Comparison of ENCODE assay signal across 17 cellular contexts in the genomic region with DNA sequence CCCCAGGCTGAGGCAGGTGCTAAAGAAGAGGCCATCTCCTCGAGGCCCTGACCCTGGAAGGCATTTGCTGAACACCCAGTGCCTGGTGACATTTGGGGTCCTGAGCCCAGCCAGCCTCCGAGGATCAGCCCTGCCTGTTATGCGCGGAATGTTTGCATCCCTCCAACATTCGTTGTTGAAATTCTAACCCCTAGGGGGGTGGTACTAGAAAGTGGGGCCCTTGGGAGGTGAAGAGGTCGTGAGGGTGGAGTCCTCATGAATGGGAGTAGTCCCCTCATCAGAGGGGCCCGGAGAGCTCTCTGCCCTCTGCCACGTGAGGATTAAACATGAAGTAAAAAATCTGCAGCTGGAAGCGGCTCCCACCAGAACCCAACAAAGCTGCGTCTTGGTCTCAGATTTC. TPM values are rescaled to one million over a fixed set of nuclear protein-coding genes. Genes with fewer than 3 reads are reported as not detected.
"Had no signal": no experiment of that assay in that cellular context is flagged by ENCODE, and none has a peak within 500 bp of the region (broad histone marks: within the 10 kb centered on the region; RNA-seq: fewer than 3 reads in every experiment).

No MANE protein-coding gene starts in this region.

- H3K27me3 ChIP-seq: uterus had no signal

- H3K27ac ChIP-seq: breast epithelium, esophagus muscularis mucosa, foreskin keratinocyte, heart left ventricle, left lung, lower lobe of right lung, spleen, uterus had no signal

- H3K9me3 ChIP-seq: breast epithelium, esophagus muscularis mucosa, heart left ventricle, left lung, lower lobe of right lung, spleen, uterus had no signal

- ATAC-seq: activated CD8-positive, alpha-beta T cell treated with anti-CD3 and anti-CD28 coated beads, Interleukin-2, amount 10 ng/mL, durations not matched to agents 7 days and 5 days; activated naive CD8-positive, alpha-beta T cell treated with anti-CD3 and anti-CD28 coated beads, Interleukin-2, amount 50 U/mL, for 24 hours had no signal

- DNase-seq: activated CD8-positive, alpha-beta memory T cell treated with anti-CD3 and anti-CD28 coated beads, Interleukin-2, amount 10 ng/mL, durations not matched to agents 7 days and 5 days; foreskin keratinocyte; kidney glomerular epithelial cell had no signal

- H3K36me3 Mint-ChIP-seq: activated CD8-positive, alpha-beta memory T cell treated with anti-CD3 and anti-CD28 coated beads, Interleukin-2, amount 10 ng/mL, durations not matched to agents 7 days and 5 days; activated naive CD4-positive, alpha-beta T cell treated with anti-CD3 and anti-CD28 coated beads, Interleukin-2, amount 50 U/mL, for 24 hours had no signal

- H3K27ac Mint-ChIP-seq: activated CD4-positive, alpha-beta T cell treated with anti-CD3 and anti-CD28 coated beads for 36 hours; activated CD8-positive, alpha-beta memory T cell treated with anti-CD3 and anti-CD28 coated beads, Interleukin-2, amount 10 ng/mL, durations not matched to agents 7 days and 5 days; activated CD8-positive, alpha-beta T cell treated with anti-CD3 and anti-CD28 coated beads, Interleukin-2, amount 10 ng/mL, durations not matched to agents 7 days and 5 days; activated naive CD4-positive, alpha-beta T cell treated with anti-CD3 and anti-CD28 coated beads, Interleukin-2, amount 50 U/mL, for 24 hours; activated naive CD8-positive, alpha-beta T cell treated with anti-CD3 and anti-CD28 coated beads, Interleukin-2, amount 50 U/mL, for 24 hours; activated T-helper 2 cell treated with anti-CD3 and anti-CD28 coated beads, Interferon-gamma antibody, Interleukin-2, Interleukin-4, amounts not matched to agents 10 μg/mL and 5 μg/mL and 100 μg/mL, durations not matched to agents 14 hours and 24 hours and 36 hours; nephron progenitor cell had no signal

- H3K36me3 ChIP-seq: breast epithelium, esophagus muscularis mucosa, heart left ventricle, left lung, lower lobe of right lung, spleen, uterus had no signal

- H3K9me3 Mint-ChIP-seq: activated naive CD4-positive, alpha-beta T cell treated with anti-CD3 and anti-CD28 coated beads, Interleukin-2, amount 50 U/mL, for 24 hours; activated naive CD8-positive, alpha-beta T cell treated with anti-CD3 and anti-CD28 coated beads, Interleukin-2, amount 50 U/mL, for 24 hours; activated T-helper 2 cell treated with anti-CD3 and anti-CD28 coated beads, Interferon-gamma antibody, Interleukin-2, Interleukin-4, amounts not matched to agents 10 μg/mL and 5 μg/mL and 100 μg/mL, durations not matched to agents 14 hours and 24 hours and 36 hours had no signal

- H3K4me3 Mint-ChIP-seq: activated CD4-positive, alpha-beta T cell treated with anti-CD3 and anti-CD28 coated beads for 36 hours; activated CD8-positive, alpha-beta memory T cell treated with anti-CD3 and anti-CD28 coated beads, Interleukin-2, amount 10 ng/mL, durations not matched to agents 7 days and 5 days; activated CD8-positive, alpha-beta T cell treated with anti-CD3 and anti-CD28 coated beads, Interleukin-2, amount 10 ng/mL, durations not matched to agents 7 days and 5 days; activated naive CD4-positive, alpha-beta T cell treated with anti-CD3 and anti-CD28 coated beads, Interleukin-2, amount 50 U/mL, for 24 hours; activated naive CD8-positive, alpha-beta T cell treated with anti-CD3 and anti-CD28 coated beads, Interleukin-2, amount 50 U/mL, for 24 hours; nephron progenitor cell had no signal

- H3K4me1 Mint-ChIP-seq: activated CD8-positive, alpha-beta memory T cell treated with anti-CD3 and anti-CD28 coated beads, Interleukin-2, amount 10 ng/mL, durations not matched to agents 7 days and 5 days; activated naive CD4-positive, alpha-beta T cell treated with anti-CD3 and anti-CD28 coated beads, Interleukin-2, amount 50 U/mL, for 24 hours; activated naive CD8-positive, alpha-beta T cell treated with anti-CD3 and anti-CD28 coated beads, Interleukin-2, amount 50 U/mL, for 24 hours had no signal

- H3K4me3 ChIP-seq: breast epithelium, esophagus muscularis mucosa, heart left ventricle, left lung, lower lobe of right lung, spleen, uterus had no signal

- H3K4me1 ChIP-seq: breast epithelium, foreskin keratinocyte, left lung, lower lobe of right lung, uterus had no signal

RNA-seq across cellular contexts. Expression of a gene that starts 35.4 kb away (rescaled TPM):
- total RNA-seq: T-helper 1 cell treated with Interleukin-12 subunit alpha and Interleukin-12 subunit beta and Interleukin-4 antibody, amounts not matched to agents 30 ng/mL and 1 ng/mL, for 36 hours had no signal

RNA-seq across cellular contexts. Expression of a gene that starts 44.4 kb away (rescaled TPM):
- total RNA-seq: activated CD4-positive, alpha-beta T cell treated with anti-CD3 and anti-CD28 coated beads for 36 hours; activated CD8-positive, alpha-beta memory T cell treated with anti-CD3 and anti-CD28 coated beads, Interleukin-2, amount 10 ng/mL, durations not matched to agents 7 days and 5 days; activated CD8-positive, alpha-beta T cell treated with anti-CD3 and anti-CD28 coated beads, Interleukin-2, amount 10 ng/mL, durations not matched to agents 7 days and 5 days; activated T-helper 2 cell treated with anti-CD3 and anti-CD28 coated beads, Interferon-gamma antibody, Interleukin-2, Interleukin-4, amounts not matched to agents 10 μg/mL and 5 μg/mL and 100 μg/mL, durations not matched to agents 14 hours and 24 hours and 36 hours; T-helper 1 cell treated with Interleukin-12 subunit alpha and Interleukin-12 subunit beta and Interleukin-4 antibody, amounts not matched to agents 30 ng/mL and 1 ng/mL, for 36 hours had no signal
